8 cellular contexts compared by ENCODE assay signal in the genomic region with DNA sequence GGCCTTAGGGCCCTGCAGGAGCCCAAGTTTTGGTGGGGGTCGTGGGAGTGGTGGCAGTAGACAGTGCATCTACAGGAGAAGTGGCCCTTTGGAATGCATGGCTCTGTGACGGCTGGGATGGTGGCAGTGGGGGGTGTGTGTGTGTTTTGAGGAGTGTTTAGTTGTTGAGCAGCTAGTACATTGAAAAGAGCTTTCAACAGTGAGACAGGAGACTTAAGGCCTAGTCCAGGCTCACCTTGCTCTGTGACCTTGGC. TPM values are rescaled to one million over a fixed set of nuclear protein-coding genes. Genes with fewer than 3 reads are reported as not detected.
DNase-seq lines count a peak whose midpoint lies in the region; ATAC-seq, FAIRE-seq and TF ChIP-seq lines count a peak whose summit lies in the region.

No MANE protein-coding gene starts in this region.

- H3K4me3 ChIP-seq in GM23338 (peak overlapping the region; percentile 75), WI38 (ENCODE audit: low read depth, low read length) (peak overlapping the region; percentile 64), skin epidermis (peak overlapping the region; percentile 50 to 82 (median 59))

- DNase-seq in GM23338 (ENCODE audit: low spot score) (no peak), glutamatergic neuron (no peak), posterior vena cava (ENCODE audit: low spot score) (no peak), H54 (ENCODE audit: insufficient read length, low spot score) (no peak), Kasumi-1 (lab: John Stamatoyannopoulos, UW) (no peak)

- intact Hi-C loops in posterior vena cava (cut with DNase I) = loop anchor here in 1 of 2 donors (5.0 kb wide), 1 partner anchor 34 kb away; no protein-coding TSS in a partner anchor

- no peaks in the 10 kb centered on the region; the same call in 2 of the 3 replicates for H3K9me3 Mint-ChIP-seq in GM23338
- H3K9me3 Mint-ChIP-seq in glutamatergic neuron (ENCODE audit: unreplicated experiment) = peaks cover 20% of the 10 kb centered on the region

- H3K36me3 Mint-ChIP-seq in GM23338 (ENCODE audit: low read depth) = peaks cover 32% of the 10 kb centered on the region
- peaks cover 3% of the 10 kb centered on the region for H3K36me3 Mint-ChIP-seq in glutamatergic neuron (ENCODE audit: unreplicated experiment)

- H3K4me2 ChIP-seq in GM23338 = peak overlapping the region; percentile 95

- H3K27ac Mint-ChIP-seq in GM23338 (peak overlapping the region; percentile 88), glutamatergic neuron (ENCODE audit: unreplicated experiment) (peak overlapping the region; percentile 76)

- H3K27me3 ChIP-seq in GM23338 (ENCODE audit: insufficient read depth) = no peaks in the 10 kb centered on the region

- H3K27me3 Mint-ChIP-seq in GM23338 (ENCODE audit: insufficient read depth, low read depth, poor library complexity) (peaks cover 36% of the 10 kb centered on the region), glutamatergic neuron (ENCODE audit: unreplicated experiment) (peaks cover 12% of the 10 kb centered on the region)

- H3K4me1 Mint-ChIP-seq in GM23338 (peaks cover 63% of the 10 kb centered on the region), glutamatergic neuron (ENCODE audit: low read depth, unreplicated experiment) (peaks cover 57% of the 10 kb centered on the region)

- peaks cover 38% of the 10 kb centered on the region for H3F3A ChIP-seq in GM23338 (replicated peaks; ENCODE audit: low read depth)

- no peak overlapping the region; the same call in 1 of the 2 replicates for H2AFZ ChIP-seq in GM23338

- H3K4me1 ChIP-seq in GM23338 (ENCODE audit: insufficient read depth) = peaks cover 42% of the 10 kb centered on the region

- H3K4me3 Mint-ChIP-seq in GM23338 (peak overlapping the region; percentile 81), glutamatergic neuron (ENCODE audit: unreplicated experiment) (peak overlapping the region; percentile 93)

- no peak for FAIRE-seq in H54 (lab: Jason Lieb, UNC)

- peaks cover 5% of the 10 kb centered on the region; the same call in 1 of the 2 replicates for H3K36me3 ChIP-seq in GM23338 (ENCODE audit: insufficient read depth)

- no peaks in the 10 kb centered on the region for H3K9me2 ChIP-seq in GM23338 (ENCODE audit: insufficient read depth)

- ATAC-seq in GM23338 = no peak
- no peak for ATAC-seq in HG03280 (IDR thresholded peaks at IDR 0.05; ENCODE audit: unreplicated experiment)

- H3K79me2 ChIP-seq in GM23338 (replicated peaks; ENCODE audit: insufficient read depth) = peaks cover 26% of the 10 kb centered on the region

- TF ChIP-seq POLR2A in H54 (IDR thresholded peaks at IDR 0.05; ENCODE audit: low read depth, low read length) = no peak

- no peak for TF ChIP-seq CTCF in GM23338 (conservative IDR thresholded peaks at IDR 0.05; ENCODE audit: low read depth in 2 of 2)
- TF ChIP-seq CTCF in WI38 (IDR thresholded peaks at IDR 0.05; ENCODE audit: low read depth, low read length) = no peak
- no peak for TF ChIP-seq CTCF in glutamatergic neuron (IDR thresholded peaks at IDR 0.05; ENCODE audit: partially characterized antibody, unreplicated experiment)

- H4K20me1 ChIP-seq in GM23338 (replicated peaks; ENCODE audit: insufficient read depth) = no peaks in the 10 kb centered on the region; the same call in 1 of the 2 replicates

- H3K27ac ChIP-seq in GM23338 (ENCODE audit: low read depth) (peak overlapping the region; percentile 69; the same call in 1 of the 2 replicates), skin epidermis (peak overlapping the region in 18 of 21 experiments; percentile 87 to 99 (median 94))

TF ChIP-seq in GM23338, 12 proteins besides CTCF, POLR2A, EP300 and RAD21:
- TF ChIP-seq NANOG (IDR thresholded peaks at IDR 0.05; ENCODE audit: borderline replicate concordance) (no peak), ZNF331 (CRISPR knock-in tag; IDR thresholded peaks at IDR 0.05; ENCODE audit: low read depth) (no peak)

RNA-seq across cellular contexts. Expression of a gene that starts 27.1 kb away (rescaled TPM):
- 35.2 and 38.2 TPM in 2 replicates for total RNA-seq in GM23338 (2014; rRNA removed; shearing (Covaris generic))
- polyA plus RNA-seq in GM23338 (2016; fragmentation: Nextera tagmentation; extraction: Ambion mirVana) = 4.5 and 6.7 TPM in 2 replicates
- 20.5 TPM for total RNA-seq in glutamatergic neuron (ENCODE audit: unreplicated experiment)
- total RNA-seq in posterior vena cava = 1 to 10 TPM; 4.6 to 5.0 TPM

RNA-seq across cellular contexts. Expression of a gene that starts 37.6 kb away (rescaled TPM):
- 143 and 156 TPM in 2 replicates for total RNA-seq in GM23338 (2014; rRNA removed; shearing (Covaris generic))
- polyA plus RNA-seq in GM23338 (2016; fragmentation: Nextera tagmentation; extraction: Ambion mirVana) = 29.2 and 29.8 TPM in 2 replicates
- total RNA-seq in glutamatergic neuron (ENCODE audit: unreplicated experiment) (146 TPM), posterior vena cava (10 to 100 TPM; 48.9 to 50.5 TPM)

RNA-seq across cellular contexts. Expression of a gene that starts 44.2 kb away (rescaled TPM):
- total RNA-seq in GM23338 (2014; rRNA removed; shearing (Covaris generic)) = not detected in 2 replicates
- polyA plus RNA-seq in GM23338 (2016; fragmentation: Nextera tagmentation; extraction: Ambion mirVana) = 0.06 TPM in 1 of 2 replicates, not detected in the other
- total RNA-seq in glutamatergic neuron (ENCODE audit: unreplicated experiment) (not detected), posterior vena cava (10 to 100 TPM; 12.9 to 15.4 TPM)

Comparison
In these comparisons a context has a peak if more than half of its experiments do, and no peak if none do; other contexts are left out.
1. RNA of a gene that starts 44.2 kb away (total RNA-seq): 12.9 to 15.4 TPM in posterior vena cava; not detected in GM23338 and not detected in glutamatergic neuron (single experiment); every median in the first group is over 10 times any median in the second.
2. Peak in every context shown above with its lines, with median percentiles within 50 percentile points of each other: H3K4me3 ChIP-seq.